ENCODE assay signal across 1 cellular context in the genomic region with DNA sequence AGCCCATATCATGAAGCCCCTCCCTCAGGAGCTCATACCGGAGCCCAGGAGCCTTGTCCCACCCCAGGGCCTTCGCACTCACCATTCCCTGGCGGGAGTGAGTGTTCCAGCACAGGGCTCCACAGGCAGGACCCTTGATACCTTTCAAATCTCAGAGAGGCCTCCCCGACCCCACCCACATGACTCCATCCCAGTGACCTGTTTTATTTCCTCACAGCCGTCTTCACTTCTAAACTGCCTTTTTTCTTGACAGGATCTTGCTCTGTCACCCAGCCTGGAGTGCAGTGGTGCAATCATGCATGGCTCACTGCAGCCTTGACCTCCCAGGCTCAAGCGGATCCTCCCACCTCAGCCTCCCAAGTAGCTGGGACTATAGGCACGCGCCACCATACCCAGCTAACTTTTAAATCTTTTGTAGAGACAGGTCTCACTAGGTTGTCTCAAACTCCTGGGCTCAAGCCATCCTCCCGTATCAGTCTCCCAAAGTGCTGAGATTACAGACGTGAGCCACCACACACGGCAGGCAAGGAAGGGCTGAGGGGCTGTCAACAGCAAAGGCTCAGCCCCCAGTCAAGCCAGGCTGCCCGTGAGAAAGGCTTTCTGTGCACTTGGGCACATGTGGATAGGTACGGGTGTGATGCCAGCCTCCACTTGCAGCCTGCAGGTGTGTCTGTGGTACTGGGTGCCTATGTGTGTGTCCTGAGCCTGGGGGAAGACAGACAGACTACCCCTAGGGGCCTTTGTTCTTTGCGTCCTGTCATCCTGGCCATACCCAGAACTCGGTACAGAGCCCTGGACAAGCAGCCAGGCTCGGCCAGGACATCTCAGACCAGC.
A peak's percentile ranks its signal among the peaks of the same experiment; 100 is the strongest.
TF ChIP-seq lines count a peak whose summit lies in the region.

No MANE protein-coding gene starts in this region.

TF ChIP-seq in WTC11, 78 proteins besides CTCF, POLR2A, EP300 and RAD21 (continued from another document):
- TF ChIP-seq, protein P1, sequence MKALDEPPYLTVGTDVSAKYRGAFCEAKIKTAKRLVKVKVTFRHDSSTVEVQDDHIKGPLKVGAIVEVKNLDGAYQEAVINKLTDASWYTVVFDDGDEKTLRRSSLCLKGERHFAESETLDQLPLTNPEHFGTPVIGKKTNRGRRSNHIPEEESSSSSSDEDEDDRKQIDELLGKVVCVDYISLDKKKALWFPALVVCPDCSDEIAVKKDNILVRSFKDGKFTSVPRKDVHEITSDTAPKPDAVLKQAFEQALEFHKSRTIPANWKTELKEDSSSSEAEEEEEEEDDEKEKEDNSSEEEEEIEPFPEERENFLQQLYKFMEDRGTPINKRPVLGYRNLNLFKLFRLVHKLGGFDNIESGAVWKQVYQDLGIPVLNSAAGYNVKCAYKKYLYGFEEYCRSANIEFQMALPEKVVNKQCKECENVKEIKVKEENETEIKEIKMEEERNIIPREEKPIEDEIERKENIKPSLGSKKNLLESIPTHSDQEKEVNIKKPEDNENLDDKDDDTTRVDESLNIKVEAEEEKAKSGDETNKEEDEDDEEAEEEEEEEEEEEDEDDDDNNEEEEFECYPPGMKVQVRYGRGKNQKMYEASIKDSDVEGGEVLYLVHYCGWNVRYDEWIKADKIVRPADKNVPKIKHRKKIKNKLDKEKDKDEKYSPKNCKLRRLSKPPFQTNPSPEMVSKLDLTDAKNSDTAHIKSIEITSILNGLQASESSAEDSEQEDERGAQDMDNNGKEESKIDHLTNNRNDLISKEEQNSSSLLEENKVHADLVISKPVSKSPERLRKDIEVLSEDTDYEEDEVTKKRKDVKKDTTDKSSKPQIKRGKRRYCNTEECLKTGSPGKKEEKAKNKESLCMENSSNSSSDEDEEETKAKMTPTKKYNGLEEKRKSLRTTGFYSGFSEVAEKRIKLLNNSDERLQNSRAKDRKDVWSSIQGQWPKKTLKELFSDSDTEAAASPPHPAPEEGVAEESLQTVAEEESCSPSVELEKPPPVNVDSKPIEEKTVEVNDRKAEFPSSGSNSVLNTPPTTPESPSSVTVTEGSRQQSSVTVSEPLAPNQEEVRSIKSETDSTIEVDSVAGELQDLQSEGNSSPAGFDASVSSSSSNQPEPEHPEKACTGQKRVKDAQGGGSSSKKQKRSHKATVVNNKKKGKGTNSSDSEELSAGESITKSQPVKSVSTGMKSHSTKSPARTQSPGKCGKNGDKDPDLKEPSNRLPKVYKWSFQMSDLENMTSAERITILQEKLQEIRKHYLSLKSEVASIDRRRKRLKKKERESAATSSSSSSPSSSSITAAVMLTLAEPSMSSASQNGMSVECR (CRISPR knock-in tag; IDR thresholded peaks at IDR 0.05; ENCODE audit: borderline replicate concordance), result 0 out of 2 replicates have a peak, but pooled peaks have one; percentile 9
- no peak for TF ChIP-seq SP1 (CRISPR knock-in tag; conservative IDR thresholded peaks at IDR 0.05)
- 0 out of 2 replicates have a peak, but pooled peaks have one; percentile 81 for TF ChIP-seq ATF1 (CRISPR knock-in tag; IDR thresholded peaks at IDR 0.05)
- TF ChIP-seq ZNF671 (CRISPR knock-in tag; IDR thresholded peaks at IDR 0.05), result peak; percentile 57; the same call in 1 of the 2 replicates
- no peak for TF ChIP-seq NR1H2 (CRISPR knock-in tag; IDR thresholded peaks at IDR 0.05)
- TF ChIP-seq SOX15 (CRISPR knock-in tag; IDR thresholded peaks at IDR 0.05), result no peak
- TF ChIP-seq, protein P2, sequence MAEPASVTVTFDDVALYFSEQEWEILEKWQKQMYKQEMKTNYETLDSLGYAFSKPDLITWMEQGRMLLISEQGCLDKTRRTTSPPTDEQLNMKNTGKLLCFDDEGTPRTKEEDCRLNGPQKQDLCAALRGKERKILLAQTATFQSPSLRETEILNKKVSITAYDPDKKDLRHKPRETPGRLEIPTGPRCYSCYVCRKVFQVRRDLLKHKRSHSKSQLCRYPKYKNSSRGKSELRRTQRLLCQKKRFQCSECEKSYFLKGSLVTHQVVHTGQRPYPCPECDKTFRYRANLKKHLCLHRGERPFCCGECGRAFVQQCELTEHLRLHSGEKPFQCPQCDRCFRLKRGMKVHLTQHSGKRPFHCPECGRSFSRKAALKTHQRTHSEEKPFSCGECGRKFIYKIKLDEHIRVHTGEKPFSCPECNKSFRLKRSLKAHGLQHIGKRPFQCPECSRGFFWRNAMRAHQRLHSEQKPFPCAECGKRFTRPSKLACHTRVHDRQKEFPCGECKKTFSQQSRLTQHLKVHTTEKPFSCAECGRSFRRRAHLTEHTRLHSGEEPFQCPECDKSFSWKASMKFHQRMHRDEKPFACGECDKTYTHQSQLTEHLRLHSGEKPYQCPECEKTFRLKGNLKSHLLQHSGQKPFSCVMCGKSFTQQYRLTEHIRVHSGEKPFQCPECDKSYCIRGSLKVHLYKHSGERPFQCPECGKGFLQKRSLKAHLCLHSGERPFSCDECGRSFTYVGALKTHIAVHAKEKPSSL (CRISPR knock-in tag; conservative IDR thresholded peaks at IDR 0.05), result peak; percentile 29; the same call in 1 of the 2 replicates
- TF ChIP-seq, protein P3, sequence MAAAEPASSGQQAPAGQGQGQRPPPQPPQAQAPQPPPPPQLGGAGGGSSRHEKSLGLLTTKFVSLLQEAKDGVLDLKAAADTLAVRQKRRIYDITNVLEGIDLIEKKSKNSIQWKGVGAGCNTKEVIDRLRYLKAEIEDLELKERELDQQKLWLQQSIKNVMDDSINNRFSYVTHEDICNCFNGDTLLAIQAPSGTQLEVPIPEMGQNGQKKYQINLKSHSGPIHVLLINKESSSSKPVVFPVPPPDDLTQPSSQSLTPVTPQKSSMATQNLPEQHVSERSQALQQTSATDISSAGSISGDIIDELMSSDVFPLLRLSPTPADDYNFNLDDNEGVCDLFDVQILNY (CRISPR knock-in tag; IDR thresholded peaks at IDR 0.05), result no peak
- TF ChIP-seq, protein P4, sequence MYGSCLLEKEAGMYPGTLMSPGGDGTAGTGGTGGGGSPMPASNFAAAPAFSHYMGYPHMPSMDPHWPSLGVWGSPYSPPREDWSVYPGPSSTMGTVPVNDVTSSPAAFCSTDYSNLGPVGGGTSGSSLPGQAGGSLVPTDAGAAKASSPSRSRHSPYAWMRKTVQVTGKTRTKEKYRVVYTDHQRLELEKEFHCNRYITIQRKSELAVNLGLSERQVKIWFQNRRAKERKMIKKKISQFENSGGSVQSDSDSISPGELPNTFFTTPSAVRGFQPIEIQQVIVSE (CRISPR knock-in tag; IDR thresholded peaks at IDR 0.05; ENCODE audit: borderline replicate concordance), result no peak
- peak; percentile 11; the same call in 1 of the 2 replicates for TF ChIP-seq ZNF416 (CRISPR knock-in tag; IDR thresholded peaks at IDR 0.05)
- TF ChIP-seq TP53 (CRISPR knock-in tag; IDR thresholded peaks at IDR 0.05), result no peak
- TF ChIP-seq NR3C1 (CRISPR knock-in tag; conservative IDR thresholded peaks at IDR 0.05; ENCODE audit: low read depth), result no peak
- TF ChIP-seq, protein P5, sequence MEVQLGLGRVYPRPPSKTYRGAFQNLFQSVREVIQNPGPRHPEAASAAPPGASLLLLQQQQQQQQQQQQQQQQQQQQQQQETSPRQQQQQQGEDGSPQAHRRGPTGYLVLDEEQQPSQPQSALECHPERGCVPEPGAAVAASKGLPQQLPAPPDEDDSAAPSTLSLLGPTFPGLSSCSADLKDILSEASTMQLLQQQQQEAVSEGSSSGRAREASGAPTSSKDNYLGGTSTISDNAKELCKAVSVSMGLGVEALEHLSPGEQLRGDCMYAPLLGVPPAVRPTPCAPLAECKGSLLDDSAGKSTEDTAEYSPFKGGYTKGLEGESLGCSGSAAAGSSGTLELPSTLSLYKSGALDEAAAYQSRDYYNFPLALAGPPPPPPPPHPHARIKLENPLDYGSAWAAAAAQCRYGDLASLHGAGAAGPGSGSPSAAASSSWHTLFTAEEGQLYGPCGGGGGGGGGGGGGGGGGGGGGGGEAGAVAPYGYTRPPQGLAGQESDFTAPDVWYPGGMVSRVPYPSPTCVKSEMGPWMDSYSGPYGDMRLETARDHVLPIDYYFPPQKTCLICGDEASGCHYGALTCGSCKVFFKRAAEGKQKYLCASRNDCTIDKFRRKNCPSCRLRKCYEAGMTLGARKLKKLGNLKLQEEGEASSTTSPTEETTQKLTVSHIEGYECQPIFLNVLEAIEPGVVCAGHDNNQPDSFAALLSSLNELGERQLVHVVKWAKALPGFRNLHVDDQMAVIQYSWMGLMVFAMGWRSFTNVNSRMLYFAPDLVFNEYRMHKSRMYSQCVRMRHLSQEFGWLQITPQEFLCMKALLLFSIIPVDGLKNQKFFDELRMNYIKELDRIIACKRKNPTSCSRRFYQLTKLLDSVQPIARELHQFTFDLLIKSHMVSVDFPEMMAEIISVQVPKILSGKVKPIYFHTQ (CRISPR knock-in tag; IDR thresholded peaks at IDR 0.05), result peak; percentile 11
- TF ChIP-seq FOXP1 (CRISPR knock-in tag; IDR thresholded peaks at IDR 0.05; ENCODE audit: borderline replicate concordance), result no peak
- TF ChIP-seq ELF4 (CRISPR knock-in tag; IDR thresholded peaks at IDR 0.05; ENCODE audit: low read depth), result no peak
- TF ChIP-seq ZNF317 (CRISPR knock-in tag; IDR thresholded peaks at IDR 0.05; ENCODE audit: borderline replicate concordance, low read depth), result no peak
- TF ChIP-seq, protein P6, sequence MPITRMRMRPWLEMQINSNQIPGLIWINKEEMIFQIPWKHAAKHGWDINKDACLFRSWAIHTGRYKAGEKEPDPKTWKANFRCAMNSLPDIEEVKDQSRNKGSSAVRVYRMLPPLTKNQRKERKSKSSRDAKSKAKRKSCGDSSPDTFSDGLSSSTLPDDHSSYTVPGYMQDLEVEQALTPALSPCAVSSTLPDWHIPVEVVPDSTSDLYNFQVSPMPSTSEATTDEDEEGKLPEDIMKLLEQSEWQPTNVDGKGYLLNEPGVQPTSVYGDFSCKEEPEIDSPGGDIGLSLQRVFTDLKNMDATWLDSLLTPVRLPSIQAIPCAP (CRISPR knock-in tag; IDR thresholded peaks at IDR 0.05), result peak; percentile 66; the same call in 1 of the 2 replicates
- TF ChIP-seq ZNF232 (CRISPR knock-in tag; IDR thresholded peaks at IDR 0.05), result no peak
TF ChIP-seq in WTC11: peak in this region for 9.
